29 cellular contexts compared by ENCODE assay signal in the genomic region with DNA sequence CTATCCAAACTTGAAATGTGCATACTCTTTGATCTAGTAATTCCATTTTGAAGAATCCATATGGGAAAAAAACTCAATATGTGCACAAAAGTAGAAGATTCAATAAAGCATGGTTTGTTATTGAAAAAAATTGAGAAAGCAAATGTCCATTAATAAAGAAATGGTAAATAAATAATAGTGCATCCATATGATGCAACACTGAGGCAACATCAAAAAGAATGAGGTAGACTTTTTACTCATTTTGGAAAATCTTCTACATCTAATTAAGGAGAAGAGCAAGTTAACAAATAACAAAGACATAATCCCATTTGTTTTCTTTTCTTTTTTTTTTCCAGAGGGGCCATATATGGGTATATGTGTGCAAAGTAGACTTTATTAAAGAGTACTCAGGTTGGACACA. TPM values are rescaled to one million over a fixed set of nuclear protein-coding genes. Genes with fewer than 3 reads are reported as not detected.
"Had no signal": no experiment of that assay in that cellular context is flagged by ENCODE, and none has a peak within 500 bp of the region (broad histone marks: within the 10 kb centered on the region; RNA-seq: fewer than 3 reads in every experiment).

No MANE protein-coding gene starts in this region.

- H3K36me3 Mint-ChIP-seq: activated CD8-positive, alpha-beta memory T cell treated with anti-CD3 and anti-CD28 coated beads, Interleukin-2, amount 10 ng/mL, durations not matched to agents 7 days and 5 days; activated naive CD8-positive, alpha-beta T cell treated with anti-CD3 and anti-CD28 coated beads for 36 hours had no signal

- H3K4me1 Mint-ChIP-seq: activated B cell treated with CpG ODN at 0.5 μM for 24 hours; activated CD4-positive, alpha-beta memory T cell treated with anti-CD3 and anti-CD28 coated beads, Interleukin-2, amount 10 ng/mL, durations not matched to agents 7 days and 5 days; activated CD8-positive, alpha-beta memory T cell treated with anti-CD3 and anti-CD28 coated beads, Interleukin-2, amount 10 ng/mL, durations not matched to agents 7 days and 5 days; activated naive CD8-positive, alpha-beta T cell treated with anti-CD3 and anti-CD28 coated beads for 36 hours had no signal

- H3K27ac Mint-ChIP-seq: activated B cell treated with CpG ODN at 0.5 μM for 24 hours; activated CD4-positive, alpha-beta memory T cell treated with anti-CD3 and anti-CD28 coated beads, Interleukin-2, amount 10 ng/mL, durations not matched to agents 7 days and 5 days; activated CD8-positive, alpha-beta memory T cell treated with anti-CD3 and anti-CD28 coated beads, Interleukin-2, amount 10 ng/mL, durations not matched to agents 7 days and 5 days; activated naive CD8-positive, alpha-beta T cell treated with anti-CD3 and anti-CD28 coated beads for 36 hours had no signal

- H3K4me3 Mint-ChIP-seq: activated B cell treated with CpG ODN at 0.5 μM for 24 hours; activated CD4-positive, alpha-beta memory T cell treated with anti-CD3 and anti-CD28 coated beads, Interleukin-2, amount 10 ng/mL, durations not matched to agents 7 days and 5 days; activated CD8-positive, alpha-beta memory T cell treated with anti-CD3 and anti-CD28 coated beads, Interleukin-2, amount 10 ng/mL, durations not matched to agents 7 days and 5 days; activated naive CD8-positive, alpha-beta T cell treated with anti-CD3 and anti-CD28 coated beads for 36 hours had no signal

- ATAC-seq: activated CD8-positive, alpha-beta memory T cell treated with anti-CD3 and anti-CD28 coated beads, Interleukin-2, amount 10 ng/mL, durations not matched to agents 7 days and 5 days had no signal

- H3K36me3 ChIP-seq: brain microvascular endothelial cell had no signal

- H3K9me3 Mint-ChIP-seq: activated B cell treated with CpG ODN at 0.5 μM for 24 hours; activated CD4-positive, alpha-beta memory T cell treated with anti-CD3 and anti-CD28 coated beads, Interleukin-2, amount 10 ng/mL, durations not matched to agents 7 days and 5 days; activated naive CD8-positive, alpha-beta T cell treated with anti-CD3 and anti-CD28 coated beads for 36 hours had no signal

- H3K27ac ChIP-seq: brain microvascular endothelial cell, VCaP had no signal

- H3K27me3 ChIP-seq: brain microvascular endothelial cell had no signal

- DNase-seq: activated B cell treated with CpG ODN at 0.5 μM for 24 hours; activated CD4-positive, alpha-beta memory T cell treated with anti-CD3 and anti-CD28 coated beads, Interleukin-2, amount 10 ng/mL, durations not matched to agents 7 days and 5 days; activated CD4-positive, alpha-beta T cell treated with anti-CD3 and anti-CD28 coated beads for 1 hour; activated CD4-positive, alpha-beta T cell treated with anti-CD3 and anti-CD28 coated beads for 48 hours; activated CD8-positive, alpha-beta memory T cell treated with anti-CD3 and anti-CD28 coated beads for 24 hours; activated CD8-positive, alpha-beta memory T cell treated with anti-CD3 and anti-CD28 coated beads, Interleukin-2, amount 10 ng/mL, durations not matched to agents 7 days and 5 days; activated CD8-positive, alpha-beta memory T cell treated with anti-CD3 and anti-CD28 coated beads, Interleukin-2, amount 50 U/mL, for 48 hours; activated effector memory CD4-positive, alpha-beta T cell treated with Interleukin-2 at 50 U/mL for 16 hours; activated naive CD4-positive, alpha-beta T cell treated with anti-CD3 and anti-CD28 coated beads, Interleukin-2, amount 50 U/mL, for 16 hours; activated naive CD8-positive, alpha-beta T cell treated with anti-CD3 and anti-CD28 coated beads for 36 hours; activated T-cell treated with anti-CD3 and anti-CD28 coated beads, Interleukin-2, amount 50 U/mL, for 48 hours; amniotic stem cell; aorta; brain microvascular endothelial cell; central memory CD4-positive, alpha-beta T cell; NCI-H1105; NCI-H1417 treated with DMSO at 0.1 percent for 48 hours; NCI-H187 treated with DMSO at 0.1 percent for 48 hours; NCI-H2081 treated with DMSO at 0.1 percent for 48 hours; NCI-H226; NCI-H446 treated with DMSO at 0.1 percent for 48 hours; NCI-H524; NCI-H69; Right ventricle myocardium superior; SW 1271; T-helper 1 cell; T-helper 2 cell; T-helper 9 cell had no signal

RNA-seq across cellular contexts. Expression of a gene that starts 52.5 kb away (rescaled TPM):
- total RNA-seq: activated B cell treated with CpG ODN at 0.5 μM for 24 hours; activated CD4-positive, alpha-beta memory T cell treated with anti-CD3 and anti-CD28 coated beads, Interleukin-2, amount 10 ng/mL, durations not matched to agents 7 days and 5 days had no signal
